ENCODE assay signal across 8 cellular contexts in the genomic region with DNA sequence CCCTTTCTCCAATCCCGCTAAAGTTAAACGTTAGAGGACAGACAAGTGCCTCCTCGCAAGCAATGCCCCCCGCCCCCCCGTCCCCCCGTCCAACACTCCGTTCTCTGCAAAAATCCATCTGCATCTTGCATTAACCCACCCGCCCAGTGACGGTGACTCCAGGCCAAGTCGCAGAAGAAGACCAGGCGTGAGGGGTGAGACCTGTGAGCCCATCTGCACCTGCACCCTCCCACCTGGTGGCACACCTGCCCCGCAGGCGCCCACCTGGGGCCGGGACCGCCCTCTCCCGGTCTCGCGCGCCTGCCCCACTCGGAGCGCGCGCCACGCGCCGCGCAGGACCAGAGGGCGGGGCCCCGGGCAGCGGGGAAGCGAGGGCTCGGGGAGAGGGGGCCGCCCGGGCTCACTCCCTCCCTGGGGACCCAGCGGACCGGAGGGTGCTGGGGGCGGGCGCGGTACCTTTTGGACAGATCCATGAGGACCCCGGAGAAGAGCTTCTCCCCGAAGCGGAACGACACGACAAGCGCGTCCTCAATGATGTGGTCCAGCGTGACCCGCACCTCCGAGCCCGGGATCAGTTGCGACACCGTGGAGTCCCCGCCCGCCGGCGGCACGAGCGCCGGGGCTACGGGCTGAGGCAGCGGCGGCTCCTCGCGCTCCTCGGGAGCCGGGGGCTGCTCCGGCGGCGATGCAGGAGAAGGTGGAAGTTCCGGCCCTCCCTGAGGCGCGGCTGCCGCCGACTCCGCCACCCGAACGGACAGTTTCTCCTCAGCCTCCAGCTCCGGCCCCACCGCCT. TPM values are rescaled to one million over a fixed set of nuclear protein-coding genes. Genes with fewer than 3 reads are reported as not detected.
DNase-seq lines count a peak whose midpoint lies in the region; TF ChIP-seq lines count a peak whose summit lies in the region.

No MANE protein-coding gene starts in this region.

- H2BK5ac ChIP-seq in mesenchymal stem cell (ENCODE audit: low read depth, low read length, poor library complexity, severe bottlenecking), result peak overlapping the region; percentile 84

- H3K4me2 ChIP-seq in MM.1S (ENCODE audit: low read depth, low read length) (peak overlapping the region; percentile 60), mesenchymal stem cell (ENCODE audit: low read length, poor library complexity, severe bottlenecking) (peak overlapping the region; percentile 94)

- H3K79me2 ChIP-seq in MM.1S (ENCODE audit: low read length), result peaks cover 39% of the 10 kb centered on the region

- H2AK5ac ChIP-seq in mesenchymal stem cell (ENCODE audit: low read length, severe bottlenecking), result no peak overlapping the region

- H3K9ac ChIP-seq in MM.1S (ENCODE audit: low read length), result peak overlapping the region; percentile 94
- H3K9ac ChIP-seq in mesenchymal stem cell (ENCODE audit: low read length), result peak overlapping the region; percentile 89

- H3K18ac ChIP-seq in mesenchymal stem cell (ENCODE audit: low read depth in 1 of 2, low read length in 2 of 2), result peak overlapping the region; percentile 98 to 99

- peaks cover 16% of the 10 kb centered on the region for H3K79me1 ChIP-seq in mesenchymal stem cell (replicated peaks; ENCODE audit: low read length, poor library complexity, severe bottlenecking)

- H3K23ac ChIP-seq in mesenchymal stem cell (ENCODE audit: low read length in 2 of 2), result peak overlapping the region; percentile 37 to 99

- H3K36me3 ChIP-seq in H7 (replicated peaks; ENCODE audit: control insufficient read depth, insufficient read depth, low read length) (peaks cover 11% of the 10 kb centered on the region), MM.1S (replicated peaks; ENCODE audit: insufficient read depth, low read length) (no peaks in the 10 kb centered on the region; the same call in 1 of the 2 replicates), ectodermal cell (ENCODE audit: control insufficient read depth, insufficient read depth, low read length) (peaks cover 9% of the 10 kb centered on the region), mesenchymal stem cell (ENCODE audit: control insufficient read depth in 1 of 2, insufficient read depth in 2 of 2, low read depth in 1 of 2, low read length in 2 of 2) (peaks cover 18 to 31% of the 10 kb centered on the region in 2 experiments)

- no peaks in the 10 kb centered on the region for H4K20me1 ChIP-seq in MM.1S (ENCODE audit: insufficient read depth, low read length)

- peak; percentile 26 for TF ChIP-seq CTCF in GM12873 (IDR thresholded peaks at IDR 0.05; ENCODE audit: insufficient read depth, low read depth, low read length, missing control alignments)
- TF ChIP-seq CTCF in MM.1S (IDR thresholded peaks at IDR 0.05; ENCODE audit: low read length), result no peak

- H3K4me1 ChIP-seq in MM.1S (ENCODE audit: low read length) (peaks cover 10% of the 10 kb centered on the region; the same call in 1 of the 2 replicates), ectodermal cell (ENCODE audit: control insufficient read depth, insufficient read depth, low read length) (peaks cover 4% of the 10 kb centered on the region), mesenchymal stem cell (ENCODE audit: control insufficient read depth, insufficient read depth, low read depth, low read length) (peaks cover 5% of the 10 kb centered on the region)

- peak overlapping the region; percentile 98 for H2BK120ac ChIP-seq in mesenchymal stem cell (ENCODE audit: low read depth, low read length)

- H3K4ac ChIP-seq in mesenchymal stem cell (ENCODE audit: low read depth in 1 of 2, low read length in 2 of 2), result peak overlapping the region; percentile 93 to 100

- H2BK15ac ChIP-seq in mesenchymal stem cell (ENCODE audit: low read depth, poor library complexity, severe bottlenecking), result peak overlapping the region; percentile 99

- peak overlapping the region; percentile 84 for H2AFZ ChIP-seq in MM.1S (ENCODE audit: low read length)
- H2AFZ ChIP-seq in mesenchymal stem cell (ENCODE audit: low read depth, low read length), result peak overlapping the region; percentile 90

- H3K27me3 ChIP-seq in H7 (ENCODE audit: control insufficient read depth, insufficient read depth, low read length) (no peaks in the 10 kb centered on the region), MM.1S (replicated peaks; ENCODE audit: insufficient read depth, low read length) (no peaks in the 10 kb centered on the region), ectodermal cell (ENCODE audit: control insufficient read depth, insufficient read depth, low read length, poor library complexity, severe bottlenecking) (no peaks in the 10 kb centered on the region), mesenchymal stem cell (ENCODE audit: control insufficient read depth in 1 of 2, insufficient read depth in 1 of 2, low read length in 2 of 2) (peaks cover 0 to 6% of the 10 kb centered on the region in 2 experiments)

- H3K9me3 ChIP-seq in MM.1S (replicated peaks; ENCODE audit: insufficient read depth, low read length) (no peaks in the 10 kb centered on the region), ectodermal cell (ENCODE audit: control insufficient read depth, low read length) (no peaks in the 10 kb centered on the region), mesenchymal stem cell (ENCODE audit: control insufficient read depth, low read length) (no peaks in the 10 kb centered on the region)

- WGBS in ectodermal cell, 2 experiments, result 0% methylated on average over 76 to 79 of the region's 79 CpGs
- under 1% methylated on average over 66 of the region's 79 CpGs for WGBS in mesenchymal stem cell

- H3K4me3 ChIP-seq in H7 (ENCODE audit: insufficient read depth, low read depth, low read length), result peak overlapping the region; percentile 96
- H3K4me3 ChIP-seq in MM.1S (ENCODE audit: low read length), result peak overlapping the region; percentile 91
- peak overlapping the region; percentile 88 for H3K4me3 ChIP-seq in ectodermal cell (ENCODE audit: insufficient read depth, low read depth, low read length)
- peak overlapping the region; percentile 86 to 93 for H3K4me3 ChIP-seq in mesenchymal stem cell (ENCODE audit: insufficient read depth in 1 of 2, low read depth in 1 of 2, low read length in 2 of 2)

- H3F3A ChIP-seq in MM.1S (ENCODE audit: insufficient read depth, low read length), result no peaks in the 10 kb centered on the region

- peak overlapping the region; percentile 80 for H4K91ac ChIP-seq in mesenchymal stem cell (ENCODE audit: low read length)

- H3K27ac ChIP-seq in MM.1S (ENCODE audit: low read length), result peak overlapping the region; percentile 87
- peak overlapping the region; percentile 11 for H3K27ac ChIP-seq in ectodermal cell (ENCODE audit: insufficient read depth, low read depth, low read length, poor library complexity, severe bottlenecking)
- H3K27ac ChIP-seq in mesenchymal stem cell (ENCODE audit: low read length, poor library complexity, severe bottlenecking), result peak overlapping the region; percentile 75

- peak; percentile 70 for DNase-seq in H7
- peak; percentile 46 for DNase-seq in MM.1S
- peak; percentile 17 to 21 for DNase-seq in activated CD4-positive, alpha-beta T cell treated with anti-CD3 and anti-CD28 coated beads, Interleukin-2, amount 50 U/mL, for 24 hours (ENCODE audit: low read depth in 1 of 2, low spot score in 1 of 2)
- peak; percentile 61 for DNase-seq in mesenchymal stem cell
- DNase-seq in stimulated activated CD8-positive, alpha-beta memory T cell treated with anti-CD3 and anti-CD28 coated beads, Interleukin-15, amount 100 ng/mL, for 4 hours (ENCODE audit: low read depth in 2 of 2), result peak; percentile 22 to 28
- no peak for DNase-seq in OCI-M2 (lab: John Stamatoyannopoulos, UW; ENCODE audit: unreplicated experiment)

- H3K9me2 ChIP-seq in MM.1S (replicated peaks; ENCODE audit: insufficient read depth, low read length), result no peaks in the 10 kb centered on the region

- H4K8ac ChIP-seq in mesenchymal stem cell (ENCODE audit: low read length), result peak overlapping the region; percentile 84

- H2BK12ac ChIP-seq in mesenchymal stem cell (ENCODE audit: low read length in 2 of 2), result peak overlapping the region; percentile 33 to 93

- H3K14ac ChIP-seq in mesenchymal stem cell (ENCODE audit: low read length in 2 of 2), result peak overlapping the region; percentile 88 to 100

RNA-seq across cellular contexts. Expression of a gene that starts 0.7 kb away (rescaled TPM):
- total RNA-seq in H7 (2014; rRNA removed; shearing (Covaris generic)), result 33.7 and 41.2 TPM in 2 replicates
- 25.7 TPM for polyA plus RNA-seq in ectodermal cell (2013, experiment 1 of 4)
- 32.6 TPM for polyA plus RNA-seq in ectodermal cell (2013, experiment 2 of 4)
- polyA plus RNA-seq in ectodermal cell (2013, experiment 3 of 4), result 23.5 TPM
- 30.3 TPM for polyA plus RNA-seq in ectodermal cell (2013, experiment 4 of 4)
- polyA plus RNA-seq in mesenchymal stem cell (2013, experiment 1 of 2), result 24.0 TPM
- polyA plus RNA-seq in mesenchymal stem cell (2013, experiment 2 of 2), result 22.5 TPM

Comparison
In these comparisons a context has a peak if more than half of its experiments do, and no peak if none do; other contexts are left out.
1. H3K27ac ChIP-seq: peak in every context shown above with its lines; median percentile 87 in MM.1S; 75 in mesenchymal stem cell; 11 in ectodermal cell.